Comparison of ENCODE assay signal across 1 cellular context in genomic region chr17:41548844-41549595, GRCh38.
A peak's percentile ranks its signal among the peaks of the same experiment; 100 is the strongest.
TF ChIP-seq lines count a peak whose summit lies in the region.

No MANE protein-coding gene starts in this region.

TF ChIP-seq in SK-N-SH, 30 proteins besides CTCF, POLR2A, EP300 and RAD21 (continued from another document):
- TF ChIP-seq USF1 (IDR thresholded peaks at IDR 0.05; ENCODE audit: borderline replicate concordance, low read depth) (no peak), TCF12 (IDR thresholded peaks at IDR 0.05) (no peak), NFIC (IDR thresholded peaks at IDR 0.05; ENCODE audit: borderline replicate concordance) (0 out of 2 replicates have a peak, but pooled peaks have one; percentile 44), PBX3 (IDR thresholded peaks at IDR 0.05) (no peak), IRF3 (IDR thresholded peaks at IDR 0.05; ENCODE audit: low read depth, low read length) (no peak), ELF1 (IDR thresholded peaks at IDR 0.05) (no peak), FOXJ3 (CRISPR knock-in tag; IDR thresholded peaks at IDR 0.05) (0 out of 2 replicates have a peak, but pooled peaks have one; percentile 2), RCOR1 (IDR thresholded peaks at IDR 0.05; ENCODE audit: low read length) (no peak), GABPA (IDR thresholded peaks at IDR 0.05; ENCODE audit: low read depth) (no peak), ZBTB33 (IDR thresholded peaks at IDR 0.05; ENCODE audit: borderline replicate concordance, low read depth) (no peak), TAF1 (IDR thresholded peaks at IDR 0.05; ENCODE audit: borderline replicate concordance, low read depth, low read length) (peak; percentile 44; the same call in 1 of the 2 replicates), GATA2 (CRISPR knock-in tag; IDR thresholded peaks at IDR 0.05) (no peak), NRF1 (IDR thresholded peaks at IDR 0.05; ENCODE audit: low read depth, low read length) (0 out of 2 replicates have a peak, but pooled peaks have one; percentile 16), RXRA (IDR thresholded peaks at IDR 0.05; ENCODE audit: borderline replicate concordance, low read depth) (peak; percentile 42; the same call in 1 of the 2 replicates), SIN3A (IDR thresholded peaks at IDR 0.05; ENCODE audit: borderline replicate concordance, low read depth, low read length) (no peak), FOXM1 (IDR thresholded peaks at IDR 0.05; ENCODE audit: low read depth) (no peak), POLR2AphosphoS5 (IDR thresholded peaks at IDR 0.05; ENCODE audit: low read depth, low read length) (no peak), CHD2 (IDR thresholded peaks at IDR 0.05; ENCODE audit: low read length, partially characterized antibody) (peak; percentile 36), USF2 (IDR thresholded peaks at IDR 0.05; ENCODE audit: borderline replicate concordance, low read depth, low read length) (no peak), FOSL2 (IDR thresholded peaks at IDR 0.05; ENCODE audit: borderline replicate concordance, low read depth) (no peak)
